ENCODE assay signal across 33 cellular contexts in genomic region chr1:33823830-33824229, GRCh38. TPM values are rescaled to one million over a fixed set of nuclear protein-coding genes. Genes with fewer than 3 reads are reported as not detected.
"Had no signal": no experiment of that assay in that cellular context is flagged by ENCODE, and none has a peak within 500 bp of the region (broad histone marks: within the 10 kb centered on the region; RNA-seq: fewer than 3 reads in every experiment).

No MANE protein-coding gene starts in this region.

- H3K27me3 Mint-ChIP-seq: dendritic cell treated with granulocyte-macrophage colony-stimulating factor and Interleukin-4, amounts not matched to agents 40 ng/mL and 50 ng/mL, for 4 days had no signal

- H3K36me3 ChIP-seq: colonic mucosa, esophagus squamous epithelium, gastrocnemius medialis, heart right ventricle, lower lobe of right lung had no signal

- DNase-seq: colonic mucosa; cortex of kidney; effector CD8-positive, alpha-beta T cell; effector memory CD8-positive, alpha-beta T cell; esophagus squamous epithelium; foreskin fibroblast; foreskin melanocyte; gastrocnemius medialis; glutamatergic neuron; head of caudate nucleus; heart right ventricle; hippocampal formation; kidney; kidney glomerular epithelial cell; left colon; left ventricle myocardium superior; lower lobe of right lung; mammary epithelial cell; mesendoderm; midbrain; naive thymus-derived CD4-positive, alpha-beta T cell had no signal

- H3K9me3 Mint-ChIP-seq: memory B cell had no signal

- H3K27ac ChIP-seq: colonic mucosa, esophagus squamous epithelium, gastrocnemius medialis, heart right ventricle, lower lobe of right lung had no signal

- H3K36me3 Mint-ChIP-seq: memory B cell had no signal

- H3K27me3 ChIP-seq: colonic mucosa, gastrocnemius medialis had no signal

- H3K4me3 ChIP-seq: colonic mucosa, esophagus squamous epithelium, gastrocnemius medialis, heart right ventricle, lower lobe of right lung had no signal

- H3K4me3 Mint-ChIP-seq: dendritic cell treated with granulocyte-macrophage colony-stimulating factor and Interleukin-4, amounts not matched to agents 40 ng/mL and 50 ng/mL, for 4 days; effector memory CD8-positive, alpha-beta T cell; memory B cell; naive thymus-derived CD4-positive, alpha-beta T cell had no signal

- H3K9me3 ChIP-seq: colonic mucosa, esophagus squamous epithelium, gastrocnemius medialis, heart right ventricle, lower lobe of right lung had no signal

- H3K4me1 Mint-ChIP-seq: memory B cell; naive thymus-derived CD4-positive, alpha-beta T cell had no signal

- H3K27ac Mint-ChIP-seq: dendritic cell treated with granulocyte-macrophage colony-stimulating factor and Interleukin-4, amounts not matched to agents 40 ng/mL and 50 ng/mL, for 4 days; effector memory CD8-positive, alpha-beta T cell; memory B cell; naive thymus-derived CD4-positive, alpha-beta T cell had no signal

- H3K4me1 ChIP-seq: colonic mucosa, esophagus squamous epithelium, gastrocnemius medialis, heart right ventricle, lower lobe of right lung had no signal

RNA-seq across cellular contexts. Expression of gene HMGB4, which starts 40.0 kb away (rescaled TPM):
- total RNA-seq: chondrocyte; colonic mucosa; dermis microvascular lymphatic vessel endothelial cell; endothelial cell of umbilical vein; epithelial cell of proximal tubule; esophagus squamous epithelium; gastrocnemius medialis; glomerular endothelial cell; heart right ventricle; kidney; left colon; left lobe of liver; left ventricle myocardium superior; lower leg skin; lower lobe of right lung; mammary epithelial cell; mononuclear cell; mucosa of gallbladder; naive thymus-derived CD4-positive, alpha-beta T cell had no signal
- polyA plus RNA-seq: endothelial cell of umbilical vein; esophagus; heart right ventricle; mammary epithelial cell; naive thymus-derived CD4-positive, alpha-beta T cell had no signal
